Comparison of ENCODE assay signal across 11 cellular contexts in genomic region chr5:36238896-36239295, GRCh38. TPM values are rescaled to one million over a fixed set of nuclear protein-coding genes. Genes with fewer than 3 reads are reported as not detected.
DNase-seq lines count a peak whose midpoint lies in the region; ATAC-seq, FAIRE-seq and TF ChIP-seq lines count a peak whose summit lies in the region.
"Had no signal": no experiment of that assay in that cellular context is flagged by ENCODE, and none has a peak within 500 bp of the region (broad histone marks: within the 10 kb centered on the region; RNA-seq: fewer than 3 reads in every experiment).

No MANE protein-coding gene starts in this region.

- H3K9me3 ChIP-seq in SK-N-SH (no peaks in the 10 kb centered on the region), adrenal gland (replicated peaks in 1 of 3) (no peaks in the 10 kb centered on the region), HepG2 (ENCODE audit: low read length) (no peaks in the 10 kb centered on the region), skeletal muscle satellite cell (replicated peaks; ENCODE audit: low read length) (no peaks in the 10 kb centered on the region)

- H3K4me3 ChIP-seq in SK-N-SH (ENCODE audit: low read depth in 2 of 2, low read length in 1 of 2): no peak overlapping the region
- H3K4me3 ChIP-seq in adrenal gland: peak overlapping the region in 1 of 4 donors; percentile 93
- H3K4me3 ChIP-seq in HepG2 (replicated peaks in 1 of 3; ENCODE audit: insufficient read depth in 1 of 3, low read depth in 2 of 3, low read length in 3 of 3): peak overlapping the region in 2 of 3 experiments; percentile 4 to 30; a peak in 3 of 6 replicates
- no peak overlapping the region for H3K4me3 ChIP-seq in skeletal muscle satellite cell (ENCODE audit: low read length)

- H4K20me1 ChIP-seq in SK-N-SH (ENCODE audit: insufficient read depth) (no peaks in the 10 kb centered on the region), HepG2 (ENCODE audit: insufficient read depth, low read length) (no peaks in the 10 kb centered on the region)

- CTCF ChIA-PET in SK-N-SH (lab: Yijun Ruan, JAX): interaction anchor here (1.1 to 1.8 kb wide), 3 partner anchors 26 to 67 kb away, joined by 4 to 5 read pairs (median 4); no protein-coding TSS in a partner anchor
- CTCF ChIA-PET in HepG2 (lab: Yijun Ruan, JAX; ENCODE audit: low intra/inter-chr PET ratio, low total read pairs): no interaction called here

- H3K27me3 ChIP-seq in SK-N-SH (ENCODE audit: insufficient read depth) (no peaks in the 10 kb centered on the region), adrenal gland (no peaks in the 10 kb centered on the region), HepG2 (ENCODE audit: control insufficient read depth in 1 of 2, insufficient read depth in 2 of 2, low read length in 2 of 2) (no peaks in the 10 kb centered on the region), skeletal muscle satellite cell (ENCODE audit: control insufficient read depth, insufficient read depth, low read length) (no peaks in the 10 kb centered on the region)

- H3K9me2 ChIP-seq in SK-N-SH: no peaks in the 10 kb centered on the region

- H3K79me2 ChIP-seq in SK-N-SH (ENCODE audit: insufficient read depth) (peaks cover 53% of the 10 kb centered on the region), HepG2 (ENCODE audit: insufficient read depth, low read length) (peaks cover 59% of the 10 kb centered on the region)

- no peaks in the 10 kb centered on the region for H3K36me3 ChIP-seq in SK-N-SH (replicated peaks in 1 of 2; ENCODE audit: control insufficient read depth in 1 of 2, insufficient read depth in 2 of 2, low read length in 1 of 2)
- no peaks in the 10 kb centered on the region for H3K36me3 ChIP-seq in adrenal gland (replicated peaks in 1 of 2)
- no peaks in the 10 kb centered on the region for H3K36me3 ChIP-seq in HepG2 (replicated peaks in 1 of 2; ENCODE audit: control insufficient read depth in 1 of 2, insufficient read depth in 2 of 2, low read length in 2 of 2)
- no peaks in the 10 kb centered on the region for H3K36me3 ChIP-seq in skeletal muscle satellite cell (ENCODE audit: insufficient read depth, low read length)

- TF ChIP-seq POLR2A in adrenal gland (IDR thresholded peaks at IDR 0.05) (no peak), HepG2 (IDR thresholded peaks at IDR 0.05; ENCODE audit: insufficient read depth in 1 of 2, low read depth in 2 of 2, low read length in 2 of 2) (no peak)

- ATAC-seq in SK-N-SH treated with all-trans-retinoic acid at 6 μM for 48 hours (no peak), HepG2 (no peak)
- ATAC-seq: activated CD4-positive, alpha-beta T cell treated with anti-CD3 and anti-CD28 coated beads for 36 hours had no signal

- in situ Hi-C loops in HepG2 (cut with HindIII; ENCODE audit: extremely low pct_ligation_motif_present, low pct_unique_long_range_greater_than_20kb) (no loop called here), KBM-7 (cut with MboI; ENCODE audit: low pct_unique_long_range_greater_than_20kb, low sequenced_read_pairs) (no loop called here)

- no peak for TF ChIP-seq CTCF in SK-N-SH (IDR thresholded peaks at IDR 0.05)
- no peak for TF ChIP-seq CTCF in adrenal gland (IDR thresholded peaks at IDR 0.05)
- no peak for TF ChIP-seq CTCF in HepG2 (CRISPR knock-in tag; IDR thresholded peaks at IDR 0.05)

- 16% methylated on average over 1 of the region's 1 CpG for WGBS in SK-N-SH (ENCODE audit: low lambda C conversion rate)
- 27 to 43% (median 33%) methylated on average over 1 of the region's 1 CpG for WGBS in adrenal gland, 4 donors
- WGBS in HepG2 (ENCODE audit: low lambda C conversion rate): 96% methylated on average over 1 of the region's 1 CpG

- peaks cover 21 to 28% of the 10 kb centered on the region in 2 experiments for H3K4me1 ChIP-seq in SK-N-SH (ENCODE audit: control insufficient read depth in 1 of 2, insufficient read depth in 2 of 2, low read depth in 1 of 2, low read length in 1 of 2)
- H3K4me1 ChIP-seq in adrenal gland (replicated peaks in 1 of 2): peaks cover 29 to 51% of the 10 kb centered on the region in 2 donors
- peaks cover 59% of the 10 kb centered on the region for H3K4me1 ChIP-seq in HepG2 (ENCODE audit: insufficient read depth, low read length)
- peaks cover 16% of the 10 kb centered on the region for H3K4me1 ChIP-seq in skeletal muscle satellite cell (ENCODE audit: control insufficient read depth, insufficient read depth, low read length)

- POLR2A ChIA-PET in SK-N-SH (lab: Yijun Ruan, JAX) (no interaction called here), HepG2 (lab: Yijun Ruan, JAX) (interaction anchor here (1.0 to 5.3 kb wide), 4 partner anchors 9 to 99 kb away, joined by 3 to 68 read pairs (median 22); partner anchors contain the start of genes LMBRD2 and SKP2)

- H2AFZ ChIP-seq in SK-N-SH (ENCODE audit: low read depth): no peak overlapping the region
- H2AFZ ChIP-seq in HepG2 (ENCODE audit: low read length): no peak overlapping the region

- intact Hi-C loops in adrenal gland (cut with DNase I) (no loop called here), HepG2 (cut with micrococcal nuclease; ENCODE audit: unreplicated experiment) (no loop called here)

- FAIRE-seq in HepG2 (lab: Jason Lieb, UNC): no peak

- no peak for TF ChIP-seq RAD21 in SK-N-SH (IDR thresholded peaks at IDR 0.05; ENCODE audit: low read length)
- TF ChIP-seq RAD21 in HepG2 (CRISPR knock-in tag; IDR thresholded peaks at IDR 0.05): no peak

- TF ChIP-seq EP300 in SK-N-SH (IDR thresholded peaks at IDR 0.05; ENCODE audit: borderline replicate concordance in 1 of 2, low read depth in 1 of 2, low read length in 1 of 2) (no peak; a peak in 1 of 4 replicates), HepG2 (IDR thresholded peaks at IDR 0.05; ENCODE audit: low read depth in 2 of 2, low read length in 2 of 2) (no peak), HepG2 (CRISPR knock-in tag; IDR thresholded peaks at IDR 0.05; ENCODE audit: borderline replicate concordance) (no peak)

- H3K27ac ChIP-seq in SK-N-SH (ENCODE audit: low read depth in 2 of 2, low read length in 1 of 2): peak overlapping the region in 1 of 2 experiments; percentile 75; a peak in 2 of 4 replicates
- peak overlapping the region in 3 of 5 donors; percentile 93 to 100 (median 97) for H3K27ac ChIP-seq in adrenal gland
- peak overlapping the region; percentile 95 for H3K27ac ChIP-seq in HepG2 (ENCODE audit: extremely low read length, insufficient read depth, low read length)

- no peak overlapping the region for H3K9ac ChIP-seq in SK-N-SH
- peak overlapping the region; percentile 36 for H3K9ac ChIP-seq in HepG2 (ENCODE audit: insufficient read depth, low read depth, low read length)
- H3K9ac ChIP-seq in skeletal muscle satellite cell (ENCODE audit: low read depth, low read length): no peak overlapping the region

- no peak overlapping the region for H3K4me2 ChIP-seq in SK-N-SH
- peak overlapping the region; percentile 83 for H3K4me2 ChIP-seq in HepG2 (ENCODE audit: low read depth, low read length)
- peak overlapping the region; percentile 90 for H3K4me2 ChIP-seq in skeletal muscle satellite cell (ENCODE audit: low read length)

- BruUV-seq in HepG2 (replicated peaks; lab: Mats Ljungman, UMichigan): no TSS peak

- peaks cover 10% of the 10 kb centered on the region for H3F3A ChIP-seq in SK-N-SH (replicated peaks; ENCODE audit: insufficient read depth)

- peak; percentile 40 for DNase-seq in SK-N-SH
- DNase-seq in adrenal gland: no peak
- no peak for DNase-seq in HepG2 (ENCODE audit: low spot score)
- no peak for DNase-seq in KBM-7
- no peak for DNase-seq in GM19240 (ENCODE audit: insufficient read length, low spot score)
- no peak for DNase-seq in mesenteric fat pad (ENCODE audit: low spot score)
- DNase-seq: 8988T; activated CD4-positive, alpha-beta T cell treated with anti-CD3 and anti-CD28 coated beads for 36 hours; stimulated activated CD4-positive, alpha-beta T cell treated with anti-CD3 and anti-CD28 coated beads, Interleukin-15, amount 100 ng/mL, for 24 hours had no signal

TF ChIP-seq in SK-N-SH, 30 proteins besides CTCF, POLR2A, EP300 and RAD21 (continues in another document):
- TF ChIP-seq FOSL2 (IDR thresholded peaks at IDR 0.05; ENCODE audit: borderline replicate concordance, low read depth) (no peak), RFX5 (IDR thresholded peaks at IDR 0.05; ENCODE audit: low read length) (no peak)

TF ChIP-seq in SK-N-SH treated with all-trans-retinoic acid at 6 μM for 48 hours, 23 proteins besides CTCF, POLR2A, EP300 and RAD21:
- TF ChIP-seq ZNF70 (CRISPR knock-in tag; IDR thresholded peaks at IDR 0.05): no peak
- TF ChIP-seq ZNF8 (CRISPR knock-in tag; IDR thresholded peaks at IDR 0.05): no peak

RNA-seq across cellular contexts. Expression of gene NADK2, which starts 2.8 kb away (rescaled TPM):
- polyA plus RNA-seq in SK-N-SH (2012; rRNA removed) (7.6 and 9.7 TPM in 2 replicates), adrenal gland (10 to 100 TPM; 13.5 to 32.8 (median 19.5) TPM), HepG2 (2011; rRNA removed) (13.9 and 14.6 TPM in 2 replicates)
- polyA plus RNA-seq in SK-N-SH (2012; cell fraction: cytosol; rRNA removed): 10.3 and 10.7 TPM in 2 replicates
- 5.0 and 10.1 TPM in 2 replicates for polyA plus RNA-seq in SK-N-SH (2012; cell fraction: nucleus; rRNA removed)
- total RNA-seq in adrenal gland (10 to 100 TPM; 38.8 to 68.3 (median 50.7) TPM), HepG2 (2016; rRNA removed; fragmentation: Illumina TruSeq; extraction: Trizol) (71.4 and 94.9 TPM in 2 replicates), mesenteric fat pad (26.0 TPM)
- 16.2 and 22.5 TPM in 2 replicates for total RNA-seq in HepG2 (2016; cell fraction: cytosol; rRNA removed; fragmentation: Illumina TruSeq; extraction: Trizol; ENCODE audit: low read depth)
- total RNA-seq in HepG2 (2016; cell fraction: insoluble cytoplasmic fraction; rRNA removed; fragmentation: Illumina TruSeq; extraction: Trizol): 66.3 and 99.8 TPM in 2 replicates
- total RNA-seq in HepG2 (2016; cell fraction: membrane; rRNA removed; fragmentation: Illumina TruSeq; extraction: Trizol): 39.1 and 45.5 TPM in 2 replicates
- total RNA-seq in HepG2 (2016; cell fraction: nucleus; rRNA removed; fragmentation: Illumina TruSeq; extraction: Trizol): 36.8 and 39.2 TPM in 2 replicates
- 6.9 and 10.4 TPM in 2 replicates for polyA plus RNA-seq in HepG2 (2011; cell fraction: cytosol; rRNA removed)
- 5.7 and 12.0 TPM in 2 replicates for polyA plus RNA-seq in HepG2 (2011; cell fraction: nucleus; rRNA removed)
- polyA plus RNA-seq in HepG2 (2012): 28.2 and 41.4 TPM in 2 replicates
- 11.5 and 11.7 TPM in 2 replicates for polyA plus RNA-seq in HepG2 (2016; cell fraction: cytosol; fragmentation: Illumina TruSeq; extraction: Trizol; ENCODE audit: low read depth)
- polyA plus RNA-seq in HepG2 (2016; cell fraction: insoluble cytoplasmic fraction; fragmentation: Illumina TruSeq; extraction: Trizol; ENCODE audit: low read depth): 63.7 and 67.5 TPM in 2 replicates
- polyA plus RNA-seq in HepG2 (2016; cell fraction: membrane; fragmentation: Illumina TruSeq; extraction: Trizol; ENCODE audit: low read depth): 21.2 and 22.8 TPM in 2 replicates
- polyA plus RNA-seq in HepG2 (2016; cell fraction: nucleus; fragmentation: Illumina TruSeq; extraction: Trizol; ENCODE audit: insufficient read depth, low read depth): 67.8 and 71.3 TPM in 2 replicates
- polyA minus RNA-seq in HepG2 (2011; rRNA and poly(A)+ RNA removed; ENCODE audit: low replicate concordance): 15.0 and 26.4 TPM in 2 replicates
- polyA minus RNA-seq in HepG2 (2011; cell fraction: cytosol; rRNA and poly(A)+ RNA removed): 20.1 and 29.7 TPM in 2 replicates
- polyA minus RNA-seq in HepG2 (2011; cell fraction: nucleus; rRNA and poly(A)+ RNA removed): 14.9 and 16.9 TPM in 2 replicates
- total RNA-seq in skeletal muscle satellite cell (2012; rRNA removed): 19.0 and 24.3 TPM in 2 replicates

Comparison
In these comparisons a context has a peak if more than half of its experiments do, and no peak if none do; other contexts are left out.
1. H3K4me3 ChIP-seq: peak in HepG2 (2 of 3); none in SK-N-SH (0 of 2) and skeletal muscle satellite cell (single experiment).